In genomic region chr12:50246873-50247612, GRCh38 we compare ENCODE assay signal across 8 cellular contexts. TPM values are rescaled to one million over a fixed set of nuclear protein-coding genes. Genes with fewer than 3 reads are reported as not detected.
DNase-seq lines count a peak whose midpoint lies in the region; ATAC-seq and TF ChIP-seq lines count a peak whose summit lies in the region.

No MANE protein-coding gene starts in this region.

- peak; percentile 87 for ATAC-seq in RWPE2 (ENCODE audit: low read depth)
- ATAC-seq in natural killer cell = peak in 2 of 3 donors; percentile 31 to 77
- no peak for ATAC-seq in HG03439 (IDR thresholded peaks at IDR 0.05; ENCODE audit: unreplicated experiment)

- intact Hi-C loops in natural killer cell (cut with micrococcal nuclease) = no loop called here
- intact Hi-C loops in OCI-LY7 (cut with micrococcal nuclease; ENCODE audit: unreplicated experiment) = no loop called here

- no peaks in the 10 kb centered on the region for H3K27me3 Mint-ChIP-seq in natural killer cell (ENCODE audit: low read depth in 2 of 2)

- H3K27ac ChIP-seq in RWPE2 (ENCODE audit: poor library complexity, severe bottlenecking) (peak overlapping the region; percentile 95), OCI-LY7 (ENCODE audit: low read depth, low read length, poor library complexity, severe bottlenecking) (no peak overlapping the region)

- H4K20me1 ChIP-seq in OCI-LY7 (ENCODE audit: insufficient read depth, low read length) = no peaks in the 10 kb centered on the region

- H3K4me3 ChIP-seq in RWPE2 (ENCODE audit: severe bottlenecking) (no peak overlapping the region), OCI-LY7 (ENCODE audit: low read depth, low read length, poor library complexity, severe bottlenecking) (no peak overlapping the region)

- no TSS peak for BruUV-seq in OCI-LY7 (replicated peaks; lab: Mats Ljungman, UMichigan)

- POLR2A ChIA-PET in OCI-LY7 (lab: Charles Lee) = no interaction called here

- H3K79me2 ChIP-seq in OCI-LY7 (ENCODE audit: insufficient read depth, low read depth, low read length) = no peaks in the 10 kb centered on the region

- no peaks in the 10 kb centered on the region for H3K9me3 Mint-ChIP-seq in natural killer cell

- CTCF ChIA-PET in OCI-LY7 (lab: Charles Lee; ENCODE audit: unreplicated experiment) = no interaction called here

- H3K36me3 ChIP-seq in RWPE2 (ENCODE audit: low read depth) (peaks cover 14% of the 10 kb centered on the region), OCI-LY7 (ENCODE audit: insufficient read depth, low read length) (no peaks in the 10 kb centered on the region)

- H3K4me1 ChIP-seq in RWPE2 (ENCODE audit: insufficient read depth, poor library complexity, severe bottlenecking) (peaks cover 46% of the 10 kb centered on the region), OCI-LY7 (ENCODE audit: insufficient read depth, low read length, poor library complexity, severe bottlenecking) (no peaks in the 10 kb centered on the region)

- H3K9me3 ChIP-seq in RWPE2 (ENCODE audit: severe bottlenecking) (no peaks in the 10 kb centered on the region), OCI-LY7 (ENCODE audit: low read length) (no peaks in the 10 kb centered on the region)

- H3K4me2 ChIP-seq in OCI-LY7 (ENCODE audit: low read length) = no peak overlapping the region

- H3K9me2 ChIP-seq in OCI-LY7 (ENCODE audit: insufficient read depth, low read length) = no peaks in the 10 kb centered on the region

- H3K27me3 ChIP-seq in RWPE2 (ENCODE audit: insufficient read depth, poor library complexity, severe bottlenecking) = no peaks in the 10 kb centered on the region

- no peak overlapping the region for H2AFZ ChIP-seq in OCI-LY7 (ENCODE audit: low read length)

- no peak overlapping the region for H3K4me3 Mint-ChIP-seq in natural killer cell

- H3K4me1 Mint-ChIP-seq in natural killer cell = no peaks in the 10 kb centered on the region

- DNase-seq in Ammon's horn (ENCODE audit: low spot score) (peak; percentile 37), H4 (ENCODE audit: low spot score) (peak; percentile 99), RWPE2 (ENCODE audit: low spot score) (peak; percentile 82), dermis microvascular lymphatic vessel endothelial cell (ENCODE audit: low read depth in 2 of 2) (peak; percentile 77 to 81), natural killer cell (no peak), OCI-LY7 (ENCODE audit: low spot score) (no peak), NCI-H187 treated with DMSO at 0.1 percent for 48 hours (lab: John Stamatoyannopoulos, UW) (no peak)

- H3K27ac Mint-ChIP-seq in natural killer cell = no peak overlapping the region

- TF ChIP-seq CTCF in RWPE2 (IDR thresholded peaks at IDR 0.05; ENCODE audit: poor library complexity, severe bottlenecking) (no peak), natural killer cell (IDR thresholded peaks at IDR 0.05) (no peak), OCI-LY7 (conservative IDR thresholded peaks at IDR 0.05; ENCODE audit: low read length) (no peak)

- no peaks in the 10 kb centered on the region for H3K36me3 Mint-ChIP-seq in natural killer cell

RNA-seq across cellular contexts. Expression of gene LIMA1, which starts 36.3 kb away (rescaled TPM):
- 97.1 and 109 TPM in 2 replicates for total RNA-seq in H4 (2014; rRNA removed; shearing (Covaris generic))
- 19.7 and 30.9 TPM in 2 replicates for total RNA-seq in dermis microvascular lymphatic vessel endothelial cell
- total RNA-seq in natural killer cell = 10 to 100 TPM; 12.0 to 16.2 (median 13.7) TPM
- total RNA-seq in OCI-LY7 (2014; rRNA removed; shearing (Covaris generic)) = 6.2 and 7.4 TPM in 2 replicates
- total RNA-seq in OCI-LY7 (2022) = 18.2 and 20.4 TPM in 2 replicates

Comparison
In these comparisons a context has a peak if more than half of its experiments do, and no peak if none do; other contexts are left out.
1. DNase-seq: peak in Ammon's horn (single experiment), H4 (single experiment), RWPE2 (single experiment) and dermis microvascular lymphatic vessel endothelial cell (2 of 2); none in natural killer cell (single experiment), OCI-LY7 (single experiment) and NCI-H187 treated with DMSO at 0.1 percent for 48 hours (single experiment).